Comparison of ENCODE assay signal across 7 cellular contexts in the genomic region with DNA sequence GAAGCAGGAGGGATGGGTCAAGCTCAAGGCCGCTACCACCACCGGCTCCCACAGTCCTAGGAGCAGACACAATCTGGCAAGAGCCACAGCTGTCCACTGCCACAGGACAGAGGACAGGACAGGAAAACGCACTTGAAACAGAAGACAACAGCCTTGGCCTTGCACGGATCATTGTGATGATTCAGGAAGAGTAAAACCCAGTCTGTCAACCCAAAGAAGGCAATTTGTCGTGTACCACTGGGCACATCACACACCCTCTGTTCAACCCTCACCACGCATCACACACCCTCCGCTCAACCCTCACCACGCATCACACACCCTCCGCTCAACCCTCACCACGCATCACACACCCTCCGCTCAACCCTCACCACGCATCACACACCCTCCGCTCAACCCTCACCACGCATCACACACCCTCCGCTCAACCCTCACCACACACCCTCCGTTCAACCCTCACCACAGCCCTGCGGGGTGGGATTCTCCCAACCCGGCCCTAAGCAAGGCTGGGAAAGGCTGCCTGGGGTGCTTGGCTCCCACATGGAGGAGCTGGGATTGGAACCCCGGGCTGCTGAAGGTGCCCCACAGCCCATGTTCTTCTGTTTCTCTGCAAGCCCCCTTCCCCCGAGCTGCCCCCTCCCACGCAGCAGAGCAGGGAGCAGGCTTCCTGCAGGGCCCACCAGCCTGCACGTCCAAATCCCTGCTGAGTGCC. TPM values are rescaled to one million over a fixed set of nuclear protein-coding genes. Genes with fewer than 3 reads are reported as not detected.
DNase-seq lines count a peak whose midpoint lies in the region; ATAC-seq and TF ChIP-seq lines count a peak whose summit lies in the region.
"Had no signal": no experiment of that assay in that cellular context is flagged by ENCODE, and none has a peak within 500 bp of the region (broad histone marks: within the 10 kb centered on the region; RNA-seq: fewer than 3 reads in every experiment).

No MANE protein-coding gene starts in this region.

- H3K36me3 Mint-ChIP-seq in Calu3 (ENCODE audit: insufficient read depth, unreplicated experiment) (peaks cover 76% of the 10 kb centered on the region), naive B cell (peaks cover 8 to 15% of the 10 kb centered on the region in 2 donors)
- H3K36me3 Mint-ChIP-seq in activated CD4-positive, alpha-beta memory T cell treated with anti-CD3 and anti-CD28 coated beads, Interleukin-2, amount 10 ng/mL, durations not matched to agents 7 days and 5 days (ENCODE audit: low read depth): peaks cover 81% of the 10 kb centered on the region

- H3K4me1 Mint-ChIP-seq in Calu3 (ENCODE audit: low read depth, unreplicated experiment): peaks cover 53% of the 10 kb centered on the region
- peaks cover 96% of the 10 kb centered on the region for H3K4me1 Mint-ChIP-seq in activated CD4-positive, alpha-beta memory T cell treated with anti-CD3 and anti-CD28 coated beads, Interleukin-2, amount 10 ng/mL, durations not matched to agents 7 days and 5 days
- peaks cover 65 to 94% (median 81%) of the 10 kb centered on the region in 3 donors for H3K4me1 Mint-ChIP-seq in naive B cell

- H3K9me3 Mint-ChIP-seq in Calu3 (ENCODE audit: low read depth, unreplicated experiment) (no peaks in the 10 kb centered on the region), naive B cell (no peaks in the 10 kb centered on the region)
- H3K9me3 Mint-ChIP-seq in activated CD4-positive, alpha-beta memory T cell treated with anti-CD3 and anti-CD28 coated beads, Interleukin-2, amount 10 ng/mL, durations not matched to agents 7 days and 5 days: no peaks in the 10 kb centered on the region

- H3K27me3 Mint-ChIP-seq in Calu3 (ENCODE audit: unreplicated experiment): no peaks in the 10 kb centered on the region
- H3K27me3 Mint-ChIP-seq in activated CD4-positive, alpha-beta memory T cell treated with anti-CD3 and anti-CD28 coated beads, Interleukin-2, amount 10 ng/mL, durations not matched to agents 7 days and 5 days: no peaks in the 10 kb centered on the region
- H3K27me3 Mint-ChIP-seq in naive B cell: no peaks in the 10 kb centered on the region

- H3K4me3 Mint-ChIP-seq in Calu3 (ENCODE audit: low read depth, unreplicated experiment) (peak overlapping the region; percentile 52), naive B cell (peak overlapping the region; percentile 33 to 84 (median 70))
- H3K4me3 Mint-ChIP-seq in activated CD4-positive, alpha-beta memory T cell treated with anti-CD3 and anti-CD28 coated beads, Interleukin-2, amount 10 ng/mL, durations not matched to agents 7 days and 5 days: peak overlapping the region; percentile 51

- TF ChIP-seq CTCF in Calu3 (IDR thresholded peaks at IDR 0.05; ENCODE audit: unreplicated experiment): no peak

- ATAC-seq in naive B cell (ENCODE audit: low read depth in 2 of 2) (no peak), HG02588 (IDR thresholded peaks at IDR 0.05; ENCODE audit: unreplicated experiment) (no peak)

- TSS peak; percentile 81 for BruUV-seq in Calu3 (replicated peaks; lab: Mats Ljungman, UMichigan)

- CTCF ChIA-PET in Calu3 (lab: Charles Lee): interaction anchor here (0.5 to 3.1 kb wide), 5 partner anchors 12 to 110 kb away, joined by 4 to 20 read pairs (median 13); partner anchors contain the start of gene EHD1
- CTCF ChIA-PET in activated CD4-positive, alpha-beta memory T cell treated with anti-CD3 and anti-CD28 coated beads, Interleukin-2, amount 10 ng/mL, durations not matched to agents 7 days and 5 days (lab: Charles Lee): interaction anchor here (1.6 to 30.8 kb wide), 3 partner anchors 9 to 31 kb away, joined by 7 to 957 read pairs (median 155); partner anchors contain the start of genes CDC42BPG and EHD1

- H3K27ac Mint-ChIP-seq in Calu3 (ENCODE audit: unreplicated experiment) (peak overlapping the region; percentile 84), naive B cell (peak overlapping the region; percentile 74 to 99 (median 86))
- H3K27ac Mint-ChIP-seq in activated CD4-positive, alpha-beta memory T cell treated with anti-CD3 and anti-CD28 coated beads, Interleukin-2, amount 10 ng/mL, durations not matched to agents 7 days and 5 days: peak overlapping the region; percentile 86

- intact Hi-C loops in Calu3 (cut with micrococcal nuclease; ENCODE audit: unreplicated experiment): loop anchor here (2.0 kb wide), 1 partner anchor 39 kb away; no protein-coding TSS in a partner anchor

- DNase-seq in Calu3 (no peak), naive B cell (no peak), NCI-H2029 (lab: John Stamatoyannopoulos, UW) (no peak), NCI-H1092 (lab: John Stamatoyannopoulos, UW) (no peak)
- no peak for DNase-seq in activated CD4-positive, alpha-beta memory T cell treated with anti-CD3 and anti-CD28 coated beads, Interleukin-2, amount 10 ng/mL, durations not matched to agents 7 days and 5 days
- DNase-seq: retina had no signal

- POLR2A ChIA-PET in activated CD4-positive, alpha-beta memory T cell treated with anti-CD3 and anti-CD28 coated beads, Interleukin-2, amount 10 ng/mL, durations not matched to agents 7 days and 5 days (lab: Charles Lee): interaction anchor here (1.0 to 28.1 kb wide), 4 partner anchors 8 to 77 kb away, joined by 4 to 1068 read pairs (median 164); partner anchors contain the start of gene EHD1

RNA-seq across cellular contexts. Expression of gene CDC42BPG, which starts 11.3 kb away (rescaled TPM):
- 26.5 and 33.0 TPM in 2 replicates for total RNA-seq in Calu3 (2022)
- under 1 TPM; 0.65 to 0.70 TPM for total RNA-seq in activated CD4-positive, alpha-beta memory T cell treated with anti-CD3 and anti-CD28 coated beads, Interleukin-2, amount 10 ng/mL, durations not matched to agents 7 days and 5 days
- polyA plus RNA-seq in naive B cell (ENCODE audit: low read depth in 6 of 6): under 1 TPM in 4 of 6 donors, not detected in 2; 0.17 to 0.57 (median 0.33) TPM

RNA-seq across cellular contexts. Expression of gene EHD1, which starts 22.7 kb away (rescaled TPM):
- total RNA-seq in Calu3 (2022): 92.8 and 101 TPM in 2 replicates
- 100 to 1,000 TPM; 138 to 146 TPM for total RNA-seq in activated CD4-positive, alpha-beta memory T cell treated with anti-CD3 and anti-CD28 coated beads, Interleukin-2, amount 10 ng/mL, durations not matched to agents 7 days and 5 days
- polyA plus RNA-seq in naive B cell (ENCODE audit: low read depth in 6 of 6): 100 to 1,000 TPM in 2 of 6 donors, 10 to 100 TPM in 4; 65.3 to 119 (median 90.7) TPM

RNA-seq across cellular contexts. Expression of gene MEN1, which starts 45.4 kb away (rescaled TPM):
- 39.8 and 41.0 TPM in 2 replicates for total RNA-seq in Calu3 (2022)
- 10 to 100 TPM; 32.5 to 33.4 TPM for total RNA-seq in activated CD4-positive, alpha-beta memory T cell treated with anti-CD3 and anti-CD28 coated beads, Interleukin-2, amount 10 ng/mL, durations not matched to agents 7 days and 5 days
- 10 to 100 TPM; 12.3 to 49.5 (median 27.4) TPM for polyA plus RNA-seq in naive B cell (ENCODE audit: low read depth in 6 of 6)

RNA-seq across cellular contexts. Expression of gene MAP4K2, which starts 52.7 kb away (rescaled TPM):
- total RNA-seq in Calu3 (2022): 17.0 and 17.4 TPM in 2 replicates
- 10 to 100 TPM; 95.6 to 98.0 TPM for total RNA-seq in activated CD4-positive, alpha-beta memory T cell treated with anti-CD3 and anti-CD28 coated beads, Interleukin-2, amount 10 ng/mL, durations not matched to agents 7 days and 5 days
- 10 to 100 TPM; 29.8 to 65.0 (median 39.7) TPM for polyA plus RNA-seq in naive B cell (ENCODE audit: low read depth in 6 of 6)

Comparison
In these comparisons a context has a peak if more than half of its experiments do, and no peak if none do; other contexts are left out.
1. RNA of gene CDC42BPG, which starts 11.3 kb away (total RNA-seq): 26.5 to 33.0 TPM in Calu3; 0.65 to 0.70 TPM in activated CD4-positive, alpha-beta memory T cell treated with anti-CD3 and anti-CD28 coated beads, Interleukin-2, amount 10 ng/mL, durations not matched to agents 7 days and 5 days; every median in the first group is over 10 times any median in the second.
2. Peak in every context shown above with its lines, with median percentiles within 50 percentile points of each other: H3K27ac Mint-ChIP-seq and H3K4me3 Mint-ChIP-seq.